8 cellular contexts compared by ENCODE assay signal in the genomic region with DNA sequence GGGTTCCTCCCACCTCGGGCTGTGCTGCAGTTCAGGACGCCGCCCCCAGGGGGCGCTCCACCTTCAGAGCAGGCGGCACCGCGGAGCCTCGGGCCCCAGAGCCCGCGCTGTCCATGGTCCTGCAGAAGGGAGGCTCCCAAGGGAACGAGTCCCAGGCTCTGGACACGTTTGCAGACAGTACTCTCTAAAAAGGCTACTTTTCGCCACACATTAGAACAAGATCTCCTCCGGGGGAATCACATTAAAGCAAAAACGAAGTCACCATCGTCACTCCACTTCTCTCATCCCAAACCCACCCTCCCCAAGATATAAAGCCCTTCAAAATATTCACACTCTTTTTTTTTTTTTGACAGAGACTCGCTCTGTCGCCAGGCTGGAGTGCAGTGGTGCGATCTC. TPM values are rescaled to one million over a fixed set of nuclear protein-coding genes. Genes with fewer than 3 reads are reported as not detected.
DNase-seq lines count a peak whose midpoint lies in the region; ATAC-seq and TF ChIP-seq lines count a peak whose summit lies in the region.

No MANE protein-coding gene starts in this region.

- H3K4me1 Mint-ChIP-seq in activated T-cell treated with anti-CD3 and anti-CD28 coated beads, Interleukin-2, amount 50 U/mL, for 24 hours (ENCODE audit: low read depth), result peaks cover 30% of the 10 kb centered on the region
- H3K4me1 Mint-ChIP-seq in natural killer cell treated with Interleukin-12 subunit alpha and Interleukin-12 subunit beta and Interleukin-15 and Interleukin-18, amount 100 ng/mL, for 72 hours (ENCODE audit: low read depth in 2 of 2), result peaks cover 14 to 20% of the 10 kb centered on the region in 2 donors

- no peaks in the 10 kb centered on the region for H3K36me3 Mint-ChIP-seq in activated T-cell treated with anti-CD3 and anti-CD28 coated beads, Interleukin-2, amount 50 U/mL, for 24 hours (ENCODE audit: low read depth)
- no peaks in the 10 kb centered on the region for H3K36me3 Mint-ChIP-seq in natural killer cell treated with Interleukin-12 subunit alpha and Interleukin-12 subunit beta and Interleukin-15 and Interleukin-18, amount 100 ng/mL, for 72 hours

- H3K36me3 ChIP-seq in OCI-LY7 (ENCODE audit: insufficient read depth, low read length) (no peaks in the 10 kb centered on the region), fibroblast of lung (ENCODE audit: control insufficient read depth, insufficient read depth, low read length) (no peaks in the 10 kb centered on the region)

- H3K9me2 ChIP-seq in OCI-LY7 (ENCODE audit: insufficient read depth, low read length), result no peaks in the 10 kb centered on the region

- H3K4me3 ChIP-seq in OCI-LY7 (ENCODE audit: low read depth, low read length, poor library complexity, severe bottlenecking) (no peak overlapping the region), fibroblast of lung (replicated peaks in 1 of 4; ENCODE audit: control extremely low read depth in 1 of 4, insufficient read depth in 1 of 4, low read depth in 3 of 4, low read length in 4 of 4) (no peak overlapping the region)

- no peaks in the 10 kb centered on the region for H4K20me1 ChIP-seq in OCI-LY7 (ENCODE audit: insufficient read depth, low read length)
- no peaks in the 10 kb centered on the region for H4K20me1 ChIP-seq in fibroblast of lung (ENCODE audit: control insufficient read depth, extremely low read depth, insufficient read depth, low read length)

- POLR2A ChIA-PET in OCI-LY7 (lab: Charles Lee), result no interaction called here

- CTCF ChIA-PET in OCI-LY7 (lab: Charles Lee; ENCODE audit: unreplicated experiment), result no interaction called here

- H3K27ac Mint-ChIP-seq in activated T-cell treated with anti-CD3 and anti-CD28 coated beads, Interleukin-2, amount 50 U/mL, for 24 hours, result no peak overlapping the region
- no peak overlapping the region for H3K27ac Mint-ChIP-seq in natural killer cell treated with Interleukin-12 subunit alpha and Interleukin-12 subunit beta and Interleukin-15 and Interleukin-18, amount 100 ng/mL, for 72 hours

- peak; percentile 93 for DNase-seq in AG08396 (ENCODE audit: low spot score)
- DNase-seq in GM20000 (ENCODE audit: low spot score), result peak; percentile 84
- peak; percentile 84 for DNase-seq in OCI-LY7 (ENCODE audit: low spot score)
- DNase-seq in activated T-cell treated with anti-CD3 and anti-CD28 coated beads, Interleukin-2, amount 50 U/mL, for 24 hours, result peak; percentile 94
- DNase-seq in fibroblast of lung (ENCODE audit: low read depth in 2 of 2), result peak; percentile 25 to 60
- DNase-seq in natural killer cell treated with Interleukin-12 subunit alpha and Interleukin-12 subunit beta and Interleukin-15 and Interleukin-18, amount 100 ng/mL, for 72 hours (ENCODE audit: low spot score), result peak; percentile 91
- DNase-seq in stimulated activated naive CD4-positive, alpha-beta T cell (lab: John Stamatoyannopoulos, UW), result peak; percentile 26 to 74 (median 68)

- intact Hi-C loops in OCI-LY7 (cut with micrococcal nuclease; ENCODE audit: unreplicated experiment), result no loop called here

- TF ChIP-seq CTCF in GM20000 (IDR thresholded peaks at IDR 0.05; ENCODE audit: extremely low read depth, missing control alignments), result peak; percentile 77
- TF ChIP-seq CTCF in OCI-LY7 (conservative IDR thresholded peaks at IDR 0.05; ENCODE audit: low read length), result peak; percentile 89
- peak; percentile 76 to 99 for TF ChIP-seq CTCF in fibroblast of lung (conservative IDR thresholded peaks at IDR 0.05 in 1 of 2, IDR thresholded peaks at IDR 0.05 in 1 of 2; ENCODE audit: low read depth in 1 of 2, low read length in 2 of 2)

- H3K27me3 Mint-ChIP-seq in activated T-cell treated with anti-CD3 and anti-CD28 coated beads, Interleukin-2, amount 50 U/mL, for 24 hours, result peaks cover 24% of the 10 kb centered on the region
- peaks cover 12 to 13% of the 10 kb centered on the region in 2 donors for H3K27me3 Mint-ChIP-seq in natural killer cell treated with Interleukin-12 subunit alpha and Interleukin-12 subunit beta and Interleukin-15 and Interleukin-18, amount 100 ng/mL, for 72 hours

- H3K27ac ChIP-seq in OCI-LY7 (ENCODE audit: low read depth, low read length, poor library complexity, severe bottlenecking), result no peak overlapping the region
- no peak overlapping the region for H3K27ac ChIP-seq in fibroblast of lung (ENCODE audit: insufficient read depth, low read length)

- no peaks in the 10 kb centered on the region for H3K27me3 ChIP-seq in fibroblast of lung (ENCODE audit: control insufficient read depth, insufficient read depth, low read length)

- no peak overlapping the region for H2AFZ ChIP-seq in OCI-LY7 (ENCODE audit: low read length)
- H2AFZ ChIP-seq in fibroblast of lung (ENCODE audit: low read length), result no peak overlapping the region

- H3K4me2 ChIP-seq in OCI-LY7 (ENCODE audit: low read length) (no peak overlapping the region), fibroblast of lung (ENCODE audit: extremely low read depth, insufficient read depth, low read length) (no peak overlapping the region)

- H3K79me2 ChIP-seq in OCI-LY7 (ENCODE audit: insufficient read depth, low read depth, low read length), result no peaks in the 10 kb centered on the region; the same call in 1 of the 2 replicates
- no peaks in the 10 kb centered on the region for H3K79me2 ChIP-seq in fibroblast of lung (ENCODE audit: control insufficient read depth, insufficient read depth, low read length)

- no peaks in the 10 kb centered on the region for H3K9me3 Mint-ChIP-seq in activated T-cell treated with anti-CD3 and anti-CD28 coated beads, Interleukin-2, amount 50 U/mL, for 24 hours
- H3K9me3 Mint-ChIP-seq in natural killer cell treated with Interleukin-12 subunit alpha and Interleukin-12 subunit beta and Interleukin-15 and Interleukin-18, amount 100 ng/mL, for 72 hours, result no peaks in the 10 kb centered on the region

- peak; percentile 88 to 92 for ATAC-seq in natural killer cell treated with Interleukin-12 subunit alpha and Interleukin-12 subunit beta and Interleukin-15 and Interleukin-18, amount 100 ng/mL, for 72 hours
- ATAC-seq in HG02973 (IDR thresholded peaks at IDR 0.05; ENCODE audit: unreplicated experiment), result no peak

- no TSS peak for BruUV-seq in OCI-LY7 (replicated peaks; lab: Mats Ljungman, UMichigan)

- H3K9ac ChIP-seq in fibroblast of lung (ENCODE audit: insufficient read depth, low read length), result no peak overlapping the region

- H3K9me3 ChIP-seq in OCI-LY7 (ENCODE audit: low read length) (no peaks in the 10 kb centered on the region), fibroblast of lung (ENCODE audit: control insufficient read depth, insufficient read depth, low read depth, low read length) (no peaks in the 10 kb centered on the region)

- no peak overlapping the region for H3K4me3 Mint-ChIP-seq in activated T-cell treated with anti-CD3 and anti-CD28 coated beads, Interleukin-2, amount 50 U/mL, for 24 hours
- peak overlapping the region; percentile 27 for H3K4me3 Mint-ChIP-seq in natural killer cell treated with Interleukin-12 subunit alpha and Interleukin-12 subunit beta and Interleukin-15 and Interleukin-18, amount 100 ng/mL, for 72 hours

- peaks cover 15% of the 10 kb centered on the region for H3K4me1 ChIP-seq in OCI-LY7 (ENCODE audit: insufficient read depth, low read length, poor library complexity, severe bottlenecking)
- H3K4me1 ChIP-seq in fibroblast of lung (ENCODE audit: control insufficient read depth, extremely low read depth, insufficient read depth, low read length), result no peaks in the 10 kb centered on the region

RNA-seq across cellular contexts. Expression of gene SIGLEC10, which starts 4.6 kb away (rescaled TPM):
- total RNA-seq in OCI-LY7 (2014; rRNA removed; shearing (Covaris generic)), result 20.7 and 25.2 TPM in 2 replicates
- total RNA-seq in OCI-LY7 (2022) (23.3 and 26.6 TPM in 2 replicates), fibroblast of lung (not detected in 2 replicates)
- polyA plus RNA-seq in fibroblast of lung, result not detected in 2 replicates
- not detected in 2 replicates for polyA plus RNA-seq in fibroblast of lung (2012)
- polyA minus RNA-seq in fibroblast of lung (ENCODE audit: low replicate concordance), result not detected in 2 replicates
- total RNA-seq in natural killer cell treated with Interleukin-12 subunit alpha and Interleukin-12 subunit beta and Interleukin-15 and Interleukin-18, amount 100 ng/mL, for 72 hours, result 1 to 10 TPM in 1 of 2 donors, under 1 TPM in 1; 0.28 to 1.5 TPM

RNA-seq across cellular contexts. Expression of gene C19orf84, which starts 31.7 kb away (rescaled TPM):
- total RNA-seq in OCI-LY7 (2014; rRNA removed; shearing (Covaris generic)), result not detected in 2 replicates
- not detected in 2 replicates for total RNA-seq in OCI-LY7 (2022)
- not detected in 2 replicates for total RNA-seq in fibroblast of lung
- polyA plus RNA-seq in fibroblast of lung, result not detected in 2 replicates
- not detected in 2 replicates for polyA plus RNA-seq in fibroblast of lung (2012)
- polyA minus RNA-seq in fibroblast of lung (ENCODE audit: low replicate concordance), result not detected in 2 replicates
- total RNA-seq in natural killer cell treated with Interleukin-12 subunit alpha and Interleukin-12 subunit beta and Interleukin-15 and Interleukin-18, amount 100 ng/mL, for 72 hours, result under 1 TPM; 0.78 to 0.98 TPM

RNA-seq across cellular contexts. Expression of gene LIM2, which starts 34.3 kb away (rescaled TPM):
- total RNA-seq in OCI-LY7 (2014; rRNA removed; shearing (Covaris generic)), result not detected in 2 replicates
- not detected in 2 replicates for total RNA-seq in OCI-LY7 (2022)
- total RNA-seq in fibroblast of lung, result not detected in 2 replicates
- polyA plus RNA-seq in fibroblast of lung, result not detected in 2 replicates
- not detected in 2 replicates for polyA plus RNA-seq in fibroblast of lung (2012)
- polyA minus RNA-seq in fibroblast of lung (ENCODE audit: low replicate concordance), result not detected in 2 replicates
- 10 to 100 TPM in 1 of 2 donors, 1 to 10 TPM in 1; 2.1 to 12.6 TPM for total RNA-seq in natural killer cell treated with Interleukin-12 subunit alpha and Interleukin-12 subunit beta and Interleukin-15 and Interleukin-18, amount 100 ng/mL, for 72 hours

RNA-seq across cellular contexts. Expression of gene SIGLEC8, which starts 36.2 kb away (rescaled TPM):
- total RNA-seq in OCI-LY7 (2014; rRNA removed; shearing (Covaris generic)), result not detected in 2 replicates
- not detected in 2 replicates for total RNA-seq in OCI-LY7 (2022)
- total RNA-seq in fibroblast of lung, result not detected in 2 replicates
- polyA plus RNA-seq in fibroblast of lung, result not detected in 2 replicates
- polyA plus RNA-seq in fibroblast of lung (2012), result not detected in 2 replicates
- polyA minus RNA-seq in fibroblast of lung (ENCODE audit: low replicate concordance), result not detected in 2 replicates
- not detected for total RNA-seq in natural killer cell treated with Interleukin-12 subunit alpha and Interleukin-12 subunit beta and Interleukin-15 and Interleukin-18, amount 100 ng/mL, for 72 hours

RNA-seq across cellular contexts. Expression of gene NKG7, which starts 49.6 kb away (rescaled TPM):
- not detected in 2 replicates for total RNA-seq in OCI-LY7 (2014; rRNA removed; shearing (Covaris generic))
- not detected in 2 replicates for total RNA-seq in OCI-LY7 (2022)
- not detected in 2 replicates for total RNA-seq in fibroblast of lung
- not detected in 2 replicates for polyA plus RNA-seq in fibroblast of lung
- polyA plus RNA-seq in fibroblast of lung (2012), result not detected in 2 replicates
- not detected in 2 replicates for polyA minus RNA-seq in fibroblast of lung (ENCODE audit: low replicate concordance)
- 1,000 to 10,000 TPM; 1,196 to 2,045 TPM for total RNA-seq in natural killer cell treated with Interleukin-12 subunit alpha and Interleukin-12 subunit beta and Interleukin-15 and Interleukin-18, amount 100 ng/mL, for 72 hours

Comparison
In these comparisons a context has a peak if more than half of its experiments do, and no peak if none do; other contexts are left out.
1. DNase-seq: peak in every context shown above with its lines; median percentile 94 in activated T-cell treated with anti-CD3 and anti-CD28 coated beads, Interleukin-2, amount 50 U/mL, for 24 hours; 93 in AG08396; 91 in natural killer cell treated with Interleukin-12 subunit alpha and Interleukin-12 subunit beta and Interleukin-15 and Interleukin-18, amount 100 ng/mL, for 72 hours; 84 in GM20000; 84 in OCI-LY7; 68 in stimulated activated naive CD4-positive, alpha-beta T cell; 42 in fibroblast of lung.
2. RNA of gene SIGLEC10, which starts 4.6 kb away (total RNA-seq): 20.7 to 26.6 TPM in OCI-LY7; 0.28 to 1.5 TPM in natural killer cell treated with Interleukin-12 subunit alpha and Interleukin-12 subunit beta and Interleukin-15 and Interleukin-18, amount 100 ng/mL, for 72 hours and not detected in fibroblast of lung; every median in the first group is over 4 times any median in the second.
3. Peak in every context shown above with its lines, with median percentiles within 50 percentile points of each other: CTCF ChIP-seq.